Comparison of ENCODE assay signal across 15 cellular contexts in the genomic region with DNA sequence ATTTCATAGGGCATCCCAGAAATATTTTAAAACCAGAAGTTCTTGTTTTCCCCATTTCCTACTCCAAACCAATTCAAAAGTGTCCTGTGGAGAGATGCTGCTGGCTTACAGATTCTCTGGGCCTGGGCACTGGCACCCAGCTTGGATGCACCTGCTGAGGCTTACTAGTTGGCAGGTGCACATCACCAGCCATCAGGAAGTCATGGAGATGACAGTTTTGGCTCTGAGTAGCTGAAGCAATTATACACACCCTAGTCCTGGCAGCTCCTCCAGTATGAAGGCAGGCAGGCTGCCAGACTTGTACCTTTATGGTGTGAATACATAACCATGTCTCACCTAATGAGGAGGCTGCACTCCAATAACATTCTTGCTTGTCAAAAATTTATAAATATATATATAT.
DNase-seq lines count a peak whose midpoint lies in the region; ATAC-seq lines count a peak whose summit lies in the region.
"Had no signal": no experiment of that assay in that cellular context is flagged by ENCODE, and none has a peak within 500 bp of the region (broad histone marks: within the 10 kb centered on the region; RNA-seq: fewer than 3 reads in every experiment).

No MANE protein-coding gene starts in this region.

- in situ Hi-C loops in G401 (cut with HindIII; ENCODE audit: low sequenced_read_pairs), result no loop called here

- DNase-seq in COR-L47 (lab: John Stamatoyannopoulos, UW), result peak; percentile 79
- peak; percentile 81 for DNase-seq in G401 (ENCODE audit: low spot score)
- peak; percentile 63 for DNase-seq in NCI-H2029 treated with DMSO at 0.1 percent for 48 hours (lab: John Stamatoyannopoulos, UW)
- DNase-seq in left colon, result peak in 1 of 2 donors; percentile 18
- no peak for DNase-seq in activated naive CD4-positive, alpha-beta T cell treated with anti-CD3 and anti-CD28 coated beads, Interleukin-2, amount 50 U/mL, for 16 hours
- DNase-seq in NOMO-1 treated with DMSO at 0.1 percent for 48 hours (lab: John Stamatoyannopoulos, UW; ENCODE audit: unreplicated experiment), result no peak
- DNase-seq in mesenteric fat pad (ENCODE audit: low spot score), result no peak
- DNase-seq: ACHN; CD4-positive, alpha-beta memory T cell; IMR-90; NCI-H187 treated with DMSO at 0.1 percent for 48 hours; NCI-H510A; PC-3; Right ventricle myocardium superior had no signal

- intact Hi-C loops in left colon (cut with DNase I, micrococcal nuclease), result no loop called here

- ATAC-seq in left colon, result peak; percentile 26
- ATAC-seq: GM12878, PC-3 had no signal

Comparison
In these comparisons a context has a peak if more than half of its experiments do, and no peak if none do; other contexts are left out.
1. DNase-seq: peak in COR-L47 (single experiment), G401 (single experiment) and NCI-H2029 treated with DMSO at 0.1 percent for 48 hours (single experiment); none in activated naive CD4-positive, alpha-beta T cell treated with anti-CD3 and anti-CD28 coated beads, Interleukin-2, amount 50 U/mL, for 16 hours (single experiment), NOMO-1 treated with DMSO at 0.1 percent for 48 hours (single experiment) and mesenteric fat pad (single experiment).